Comparison of ENCODE assay signal across 26 cellular contexts in genomic region chr9:128233817-128234406, GRCh38.
"Had no signal": no experiment of that assay in that cellular context is flagged by ENCODE, and none has a peak within 500 bp of the region (broad histone marks: within the 10 kb centered on the region; RNA-seq: fewer than 3 reads in every experiment).

No MANE protein-coding gene starts in this region.

- H3K4me1 ChIP-seq: colonic mucosa, esophagus squamous epithelium, right atrium auricular region, spleen had no signal

- ATAC-seq: naive thymus-derived CD4-positive, alpha-beta T cell; stimulated activated naive CD8-positive, alpha-beta T cell treated with anti-CD3 and anti-CD28 coated beads, Interleukin-15, Interleukin-2, amounts not matched to agents 100 U/mL and 50 U/mL, for 24 hours had no signal

- FAIRE-seq: endometrium, islet of Langerhans had no signal

- H3K27ac Mint-ChIP-seq: activated naive CD8-positive, alpha-beta T cell; brain; naive thymus-derived CD4-positive, alpha-beta T cell; type B pancreatic cell had no signal

- H3K9me3 Mint-ChIP-seq: brain; naive thymus-derived CD4-positive, alpha-beta T cell; neural crest cell; type B pancreatic cell had no signal

- DNase-seq: activated CD4-positive, alpha-beta T cell treated with anti-CD3 and anti-CD28 coated beads for 4 hours; activated CD4-positive, alpha-beta T cell treated with anti-CD3 and anti-CD28 coated beads, Interleukin-2, amount 50 U/mL, for 4 hours; activated effector memory CD4-positive, alpha-beta T cell treated with Interleukin-2 at 50 U/mL for 16 hours; activated naive CD4-positive, alpha-beta T cell treated with Interleukin-2 at 50 U/mL for 16 hours; activated T-cell treated with anti-CD3 and anti-CD28 coated beads for 4 hours; anterior cingulate cortex; cerebellar nuclear complex; colonic mucosa; effector CD8-positive, alpha-beta T cell; esophagus squamous epithelium; foreskin melanocyte; mammary epithelial cell; naive thymus-derived CD4-positive, alpha-beta T cell; occipital lobe; spleen; stimulated activated naive CD8-positive, alpha-beta T cell treated with anti-CD3 and anti-CD28 coated beads, Interleukin-15, Interleukin-2, amounts not matched to agents 100 U/mL and 50 U/mL, for 24 hours had no signal

- H3K27ac ChIP-seq: cardiac muscle cell, colonic mucosa, epithelial cell of prostate, esophagus squamous epithelium, spleen, thoracic aorta had no signal

- H3K4me3 Mint-ChIP-seq: activated naive CD8-positive, alpha-beta T cell; brain; naive thymus-derived CD4-positive, alpha-beta T cell; neural crest cell; type B pancreatic cell had no signal

- H3K27me3 ChIP-seq: cardiac muscle cell, colonic mucosa, esophagus squamous epithelium, right atrium auricular region had no signal

- H3K36me3 Mint-ChIP-seq: activated naive CD8-positive, alpha-beta T cell; naive thymus-derived CD4-positive, alpha-beta T cell had no signal

- H3K4me1 Mint-ChIP-seq: brain; naive thymus-derived CD4-positive, alpha-beta T cell had no signal

- H3K36me3 ChIP-seq: cardiac muscle cell, colonic mucosa, esophagus squamous epithelium, right atrium auricular region, spleen, thoracic aorta had no signal

- H3K27me3 Mint-ChIP-seq: activated naive CD8-positive, alpha-beta T cell; brain; type B pancreatic cell had no signal

- H3K4me3 ChIP-seq: cardiac muscle cell, colonic mucosa, esophagus squamous epithelium, right atrium auricular region, spleen, thoracic aorta had no signal

- H3K9me3 ChIP-seq: colonic mucosa, esophagus squamous epithelium, right atrium auricular region, spleen, thoracic aorta had no signal
